In the genomic region with DNA sequence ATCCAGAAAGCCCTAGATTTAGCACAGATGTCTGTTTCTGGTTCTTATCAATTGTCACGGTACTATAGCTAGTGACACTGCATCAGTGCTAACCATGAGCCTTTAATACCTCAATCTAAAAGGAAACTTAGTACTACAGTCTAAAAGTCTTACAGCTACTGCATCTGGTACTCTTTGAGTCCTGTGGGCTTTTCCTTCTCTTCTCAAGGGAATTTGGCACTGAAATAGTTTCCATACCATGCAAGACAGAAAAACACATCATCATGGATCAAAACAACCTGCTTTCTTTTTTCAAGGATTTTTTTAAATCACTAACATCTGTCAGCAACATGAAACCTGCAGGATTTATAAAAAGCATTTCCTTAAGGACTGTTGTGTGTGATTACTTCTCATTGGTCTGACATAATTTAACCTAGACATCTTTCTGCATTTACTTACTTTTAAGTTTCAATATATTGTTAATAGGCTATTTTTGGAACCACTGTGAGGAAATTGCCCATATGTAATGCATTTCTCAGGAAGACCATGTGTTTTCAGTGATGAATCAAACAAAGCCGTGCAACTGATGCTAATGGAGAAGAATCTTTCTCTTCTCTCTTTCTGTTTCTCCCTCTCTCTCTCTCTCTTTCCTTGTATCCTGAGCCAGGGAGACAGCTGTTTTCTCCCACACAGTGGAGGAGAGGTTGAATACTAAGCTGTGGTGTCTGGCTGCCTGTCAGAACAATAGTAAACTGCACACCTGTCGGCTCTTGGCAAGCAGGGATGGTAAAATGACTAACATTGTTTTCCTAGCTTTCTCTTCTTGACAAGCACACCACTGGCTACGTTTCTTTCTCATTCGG, we compare ENCODE assay signal across 11 cellular contexts.
DNase-seq lines count a peak whose midpoint lies in the region; ATAC-seq and TF ChIP-seq lines count a peak whose summit lies in the region.
"Had no signal": no experiment of that assay in that cellular context is flagged by ENCODE, and none has a peak within 500 bp of the region (broad histone marks: within the 10 kb centered on the region; RNA-seq: fewer than 3 reads in every experiment).

No MANE protein-coding gene starts in this region.

- no peaks in the 10 kb centered on the region for H3K79me2 ChIP-seq in SK-N-SH (ENCODE audit: insufficient read depth)

- H3F3A ChIP-seq in SK-N-SH (replicated peaks; ENCODE audit: insufficient read depth): peaks cover 10% of the 10 kb centered on the region

- CTCF ChIA-PET in A673 (lab: Charles Lee) (no interaction called here), SK-N-SH (lab: Yijun Ruan, JAX) (interaction anchor here (1.1 kb wide), 1 partner anchor 22 kb away, joined by 4 read pairs; no protein-coding TSS in a partner anchor), Caco-2 (lab: Charles Lee) (no interaction called here)

- peak; percentile 26; the same call in 1 of the 2 replicates for TF ChIP-seq RAD21 in SK-N-SH (IDR thresholded peaks at IDR 0.05; ENCODE audit: low read length)

- H3K27me3 Mint-ChIP-seq in activated T-helper 1 cell treated with anti-CD3 and anti-CD28 coated beads, Interleukin-12 subunit alpha, Interleukin-12 subunit beta, Interleukin-2, Interleukin-4 antibody, amounts not matched to agents 30 ng/mL and 10 ng/mL and 1 ng/mL, durations not matched to agents 14 hours and 24 hours and 36 hours (ENCODE audit: insufficient read depth): no peaks in the 10 kb centered on the region
- no peaks in the 10 kb centered on the region for H3K27me3 Mint-ChIP-seq in Caco-2 (ENCODE audit: insufficient read depth, unreplicated experiment)
- H3K27me3 Mint-ChIP-seq: CD4-positive, alpha-beta T cell had no signal

- peak in 1 of 2 experiments; percentile 71; a peak in 2 of 4 replicates for TF ChIP-seq EP300 in SK-N-SH (IDR thresholded peaks at IDR 0.05; ENCODE audit: borderline replicate concordance in 1 of 2, low read depth in 1 of 2, low read length in 1 of 2)

- POLR2A ChIA-PET in A673 (lab: Charles Lee; ENCODE audit: low non-redundant PET) (no interaction called here), SK-N-SH (lab: Yijun Ruan, JAX) (interaction anchor here (0.6 kb wide), 1 partner anchor 839 kb away, joined by 3 read pairs; no protein-coding TSS in a partner anchor), Caco-2 (lab: Charles Lee) (no interaction called here)

- TF ChIP-seq CTCF in A673 (conservative IDR thresholded peaks at IDR 0.05; ENCODE audit: low read depth, low read length) (no peak), SK-N-SH (IDR thresholded peaks at IDR 0.05) (no peak), Caco-2 (IDR thresholded peaks at IDR 0.05; ENCODE audit: insufficient read depth in 1 of 2, low read depth in 1 of 2, low read length in 1 of 2, severe bottlenecking in 1 of 2, unreplicated experiment in 1 of 2) (no peak)

- H3K9me3 ChIP-seq in A673 (ENCODE audit: low read depth, low read length, poor library complexity, severe bottlenecking) (peaks cover 4% of the 10 kb centered on the region), SK-N-SH (no peaks in the 10 kb centered on the region), Caco-2 (peaks cover 4% of the 10 kb centered on the region)
- H3K9me3 ChIP-seq: uterus had no signal

- H3K27ac Mint-ChIP-seq in activated T-helper 1 cell treated with anti-CD3 and anti-CD28 coated beads, Interleukin-12 subunit alpha, Interleukin-12 subunit beta, Interleukin-2, Interleukin-4 antibody, amounts not matched to agents 30 ng/mL and 10 ng/mL and 1 ng/mL, durations not matched to agents 14 hours and 24 hours and 36 hours: no peak overlapping the region
- no peak overlapping the region for H3K27ac Mint-ChIP-seq in Caco-2 (ENCODE audit: unreplicated experiment)
- H3K27ac Mint-ChIP-seq: CD4-positive, alpha-beta T cell had no signal

- no peak overlapping the region for H3K4me3 ChIP-seq in A673 (ENCODE audit: low read depth, low read length, poor library complexity, severe bottlenecking)
- peak overlapping the region; percentile 23 to 26; a peak in 3 of 4 replicates for H3K4me3 ChIP-seq in SK-N-SH (ENCODE audit: low read depth in 2 of 2, low read length in 1 of 2)
- no peak overlapping the region for H3K4me3 ChIP-seq in H7 (ENCODE audit: insufficient read depth, low read depth, low read length)
- no peak overlapping the region for H3K4me3 ChIP-seq in Caco-2 (ENCODE audit: low read depth, low read length)
- H3K4me3 ChIP-seq: uterus had no signal

- 5% methylated on average over 5 of the region's 5 CpGs for WGBS in SK-N-SH (ENCODE audit: low lambda C conversion rate)

- no peak overlapping the region for H3K4me3 Mint-ChIP-seq in activated T-helper 1 cell treated with anti-CD3 and anti-CD28 coated beads, Interleukin-12 subunit alpha, Interleukin-12 subunit beta, Interleukin-2, Interleukin-4 antibody, amounts not matched to agents 30 ng/mL and 10 ng/mL and 1 ng/mL, durations not matched to agents 14 hours and 24 hours and 36 hours
- no peak overlapping the region for H3K4me3 Mint-ChIP-seq in Caco-2 (ENCODE audit: unreplicated experiment)
- H3K4me3 Mint-ChIP-seq: CD4-positive, alpha-beta T cell had no signal

- BruUV-seq in A673 (replicated peaks; lab: Mats Ljungman, UMichigan) (no TSS peak), Caco-2 (replicated peaks; lab: Mats Ljungman, UMichigan) (no TSS peak)

- H3K27ac ChIP-seq in A673 (ENCODE audit: low read depth, low read length, poor library complexity, severe bottlenecking) (no peak overlapping the region), SK-N-SH (ENCODE audit: low read depth in 2 of 2, low read length in 1 of 2) (peak overlapping the region; percentile 56 to 94; a peak in 3 of 4 replicates)
- H3K27ac ChIP-seq: uterus had no signal

- ATAC-seq in HG03025 (IDR thresholded peaks at IDR 0.05; ENCODE audit: low FRiP score, unreplicated experiment): no peak

- intact Hi-C loops in A673 (cut with micrococcal nuclease; ENCODE audit: unreplicated experiment): no loop called here
- intact Hi-C loops in activated T-helper 1 cell treated with anti-CD3 and anti-CD28 coated beads, Interleukin-12 subunit alpha, Interleukin-12 subunit beta, Interleukin-2, Interleukin-4 antibody, amounts not matched to agents 30 ng/mL and 10 ng/mL and 1 ng/mL, durations not matched to agents 14 hours and 24 hours and 36 hours (cut with micrococcal nuclease): no loop called here
- intact Hi-C loops in Caco-2 (cut with micrococcal nuclease; ENCODE audit: unreplicated experiment): no loop called here

- H3K36me3 ChIP-seq in A673 (ENCODE audit: insufficient read depth, low read length, poor library complexity, severe bottlenecking): no peaks in the 10 kb centered on the region
- H3K36me3 ChIP-seq in SK-N-SH (replicated peaks in 1 of 2; ENCODE audit: control insufficient read depth in 1 of 2, insufficient read depth in 2 of 2, low read length in 1 of 2): no peaks in the 10 kb centered on the region
- no peaks in the 10 kb centered on the region for H3K36me3 ChIP-seq in H7 (replicated peaks; ENCODE audit: control insufficient read depth, insufficient read depth, low read length)
- H3K36me3 ChIP-seq in Caco-2 (ENCODE audit: control insufficient read depth, insufficient read depth, low read length): no peaks in the 10 kb centered on the region
- H3K36me3 ChIP-seq: uterus had no signal

- peak overlapping the region; percentile 57; the same call in 1 of the 2 replicates for H2AFZ ChIP-seq in SK-N-SH (ENCODE audit: low read depth)

- H3K27me3 ChIP-seq in A673 (replicated peaks; ENCODE audit: insufficient read depth, low read depth, low read length, poor library complexity): no peaks in the 10 kb centered on the region
- no peaks in the 10 kb centered on the region for H3K27me3 ChIP-seq in SK-N-SH (ENCODE audit: insufficient read depth)
- H3K27me3 ChIP-seq in H7 (ENCODE audit: control insufficient read depth, insufficient read depth, low read length): no peaks in the 10 kb centered on the region
- no peaks in the 10 kb centered on the region for H3K27me3 ChIP-seq in Caco-2 (replicated peaks; ENCODE audit: control insufficient read depth, insufficient read depth, low read length)
- H3K27me3 ChIP-seq: uterus had no signal

- no peak overlapping the region for H3K9ac ChIP-seq in SK-N-SH

- no peaks in the 10 kb centered on the region for H3K36me3 Mint-ChIP-seq in activated T-helper 1 cell treated with anti-CD3 and anti-CD28 coated beads, Interleukin-12 subunit alpha, Interleukin-12 subunit beta, Interleukin-2, Interleukin-4 antibody, amounts not matched to agents 30 ng/mL and 10 ng/mL and 1 ng/mL, durations not matched to agents 14 hours and 24 hours and 36 hours (ENCODE audit: low read depth)
- H3K36me3 Mint-ChIP-seq in Caco-2 (ENCODE audit: insufficient read depth, unreplicated experiment): no peaks in the 10 kb centered on the region

- peaks cover 33% of the 10 kb centered on the region for H3K4me1 ChIP-seq in A673 (ENCODE audit: insufficient read depth, low read length, poor library complexity, severe bottlenecking)
- peaks cover 26 to 35% of the 10 kb centered on the region in 2 experiments for H3K4me1 ChIP-seq in SK-N-SH (ENCODE audit: control insufficient read depth in 1 of 2, insufficient read depth in 2 of 2, low read depth in 1 of 2, low read length in 1 of 2)
- H3K4me1 ChIP-seq in Caco-2: no peaks in the 10 kb centered on the region
- H3K4me1 ChIP-seq: uterus had no signal

- no peaks in the 10 kb centered on the region for H4K20me1 ChIP-seq in SK-N-SH (ENCODE audit: insufficient read depth)

- peak overlapping the region; percentile 65 for H3K4me2 ChIP-seq in SK-N-SH

- no peaks in the 10 kb centered on the region for H3K4me1 Mint-ChIP-seq in activated T-helper 1 cell treated with anti-CD3 and anti-CD28 coated beads, Interleukin-12 subunit alpha, Interleukin-12 subunit beta, Interleukin-2, Interleukin-4 antibody, amounts not matched to agents 30 ng/mL and 10 ng/mL and 1 ng/mL, durations not matched to agents 14 hours and 24 hours and 36 hours (ENCODE audit: low read depth)
- H3K4me1 Mint-ChIP-seq in Caco-2 (ENCODE audit: low read depth, unreplicated experiment): no peaks in the 10 kb centered on the region

- H3K9me2 ChIP-seq in SK-N-SH: no peaks in the 10 kb centered on the region

- peak; percentile 5 for DNase-seq in A673 (ENCODE audit: low spot score)
- DNase-seq in NCI-H1092 (lab: John Stamatoyannopoulos, UW): peak; percentile 76
- peak; percentile 27 for DNase-seq in SK-N-SH
- DNase-seq in iPS-NIHi11 (ENCODE audit: low spot score): peak; percentile 11
- DNase-seq in activated T-helper 1 cell treated with anti-CD3 and anti-CD28 coated beads, Interleukin-12 subunit alpha, Interleukin-12 subunit beta, Interleukin-2, Interleukin-4 antibody, amounts not matched to agents 30 ng/mL and 10 ng/mL and 1 ng/mL, durations not matched to agents 14 hours and 24 hours and 36 hours (ENCODE audit: low spot score): no peak
- no peak for DNase-seq in H7
- no peak for DNase-seq in Caco-2
- DNase-seq: activated CD4-positive, alpha-beta T cell treated with anti-CD3 and anti-CD28 coated beads for 4 hours; CD4-positive, alpha-beta T cell had no signal

- no peaks in the 10 kb centered on the region for H3K9me3 Mint-ChIP-seq in activated T-helper 1 cell treated with anti-CD3 and anti-CD28 coated beads, Interleukin-12 subunit alpha, Interleukin-12 subunit beta, Interleukin-2, Interleukin-4 antibody, amounts not matched to agents 30 ng/mL and 10 ng/mL and 1 ng/mL, durations not matched to agents 14 hours and 24 hours and 36 hours
- H3K9me3 Mint-ChIP-seq in Caco-2 (ENCODE audit: unreplicated experiment): peaks cover 10% of the 10 kb centered on the region
- H3K9me3 Mint-ChIP-seq: CD4-positive, alpha-beta T cell had no signal

TF ChIP-seq in SK-N-SH, 30 proteins besides CTCF, POLR2A, EP300 and RAD21 (continues in another document):
- no peak for TF ChIP-seq FOXM1 (IDR thresholded peaks at IDR 0.05; ENCODE audit: low read depth)

Comparison
In these comparisons a context has a peak if more than half of its experiments do, and no peak if none do; other contexts are left out.
1. DNase-seq: peak in A673 (single experiment), NCI-H1092 (single experiment), SK-N-SH (single experiment) and iPS-NIHi11 (single experiment); none in activated T-helper 1 cell treated with anti-CD3 and anti-CD28 coated beads, Interleukin-12 subunit alpha, Interleukin-12 subunit beta, Interleukin-2, Interleukin-4 antibody, amounts not matched to agents 30 ng/mL and 10 ng/mL and 1 ng/mL, durations not matched to agents 14 hours and 24 hours and 36 hours (single experiment), H7 (single experiment) and Caco-2 (0 of 2).
2. H3K4me3 ChIP-seq: peak in SK-N-SH (2 of 2); none in A673 (single experiment), H7 (single experiment) and Caco-2 (single experiment).